In genomic region chr2:97728091-97728596, GRCh38 we compare ENCODE assay signal across 9 cellular contexts. TPM values are rescaled to one million over a fixed set of nuclear protein-coding genes. Genes with fewer than 3 reads are reported as not detected.
A peak's percentile ranks its signal among the peaks of the same experiment; 100 is the strongest.
DNase-seq lines count a peak whose midpoint lies in the region; ATAC-seq and TF ChIP-seq lines count a peak whose summit lies in the region.
"Had no signal": no experiment of that assay in that cellular context is flagged by ENCODE, and none has a peak within 500 bp of the region (broad histone marks: within the 10 kb centered on the region; RNA-seq: fewer than 3 reads in every experiment).

No MANE protein-coding gene starts in this region.

- POLR2A ChIA-PET in WTC11 (lab: Charles Lee) = interaction anchor here (0.6 kb wide), 1 partner anchor 614 kb away, joined by 3 read pairs; no protein-coding TSS in a partner anchor

- H3K36me3 Mint-ChIP-seq in activated naive CD8-positive, alpha-beta T cell treated with anti-CD3 and anti-CD28 coated beads for 36 hours = peaks cover 79% of the 10 kb centered on the region
- no peaks in the 10 kb centered on the region for H3K36me3 Mint-ChIP-seq in WTC11

- ATAC-seq in left colon = peak; percentile 28
- no peak for ATAC-seq in WTC11

- peaks cover 13% of the 10 kb centered on the region for H3K9me3 ChIP-seq in BLaER1

- peak overlapping the region; percentile 99 for H3K27ac ChIP-seq in BLaER1

- no peaks in the 10 kb centered on the region for H3K27me3 Mint-ChIP-seq in activated naive CD8-positive, alpha-beta T cell treated with anti-CD3 and anti-CD28 coated beads for 36 hours
- no peaks in the 10 kb centered on the region; the same call in 1 of the 2 replicates for H3K27me3 Mint-ChIP-seq in WTC11 (ENCODE audit: low read depth)

- H3K27me3 ChIP-seq in BLaER1 = no peaks in the 10 kb centered on the region

- H3K4me2 ChIP-seq in BLaER1 = peak overlapping the region; percentile 92

- DNase-seq in HCEC 1CT = peak; percentile 10
- peak; percentile 51 for DNase-seq in activated naive CD8-positive, alpha-beta T cell treated with anti-CD3 and anti-CD28 coated beads for 36 hours
- DNase-seq in left colon = no peak
- DNase-seq in NOMO-1 (lab: John Stamatoyannopoulos, UW; ENCODE audit: unreplicated experiment in 2 of 2) = no peak
- DNase-seq in WTC11 (ENCODE audit: low spot score) = no peak
- no peak for DNase-seq in NCI-H446 (lab: John Stamatoyannopoulos, UW)
- no peak for DNase-seq in dermis blood vessel endothelial cell

- no peak overlapping the region for H3K4me3 Mint-ChIP-seq in activated naive CD8-positive, alpha-beta T cell treated with anti-CD3 and anti-CD28 coated beads for 36 hours
- H3K4me3 Mint-ChIP-seq in WTC11 = no peak overlapping the region

- H4K20me1 ChIP-seq in BLaER1 = peaks cover 16% of the 10 kb centered on the region; the same call in 1 of the 2 replicates

- peak overlapping the region; percentile 45 for H3K4me3 ChIP-seq in BLaER1

- CTCF ChIA-PET in WTC11 (lab: Charles Lee) = interaction anchor here (0.7 to 3.6 kb wide), 3 partner anchors 12 to 541 kb away, joined by 3 to 17 read pairs (median 8); no protein-coding TSS in a partner anchor

- H3K9me3 Mint-ChIP-seq in activated naive CD8-positive, alpha-beta T cell treated with anti-CD3 and anti-CD28 coated beads for 36 hours = peaks cover 9% of the 10 kb centered on the region
- H3K9me3 Mint-ChIP-seq in WTC11 = peaks cover 15% of the 10 kb centered on the region

- intact Hi-C loops in left colon (cut with DNase I, micrococcal nuclease) = no loop called here

- H3K27ac Mint-ChIP-seq in activated naive CD8-positive, alpha-beta T cell treated with anti-CD3 and anti-CD28 coated beads for 36 hours = peak overlapping the region; percentile 85
- H3K27ac Mint-ChIP-seq in WTC11 = no peak overlapping the region

- TF ChIP-seq CTCF in WTC11 (IDR thresholded peaks at IDR 0.05) = no peak

- peak overlapping the region; percentile 78 for H3K9ac ChIP-seq in BLaER1

- H3K4me1 Mint-ChIP-seq in activated naive CD8-positive, alpha-beta T cell treated with anti-CD3 and anti-CD28 coated beads for 36 hours = peaks cover 56% of the 10 kb centered on the region
- H3K4me1 Mint-ChIP-seq in WTC11 = no peaks in the 10 kb centered on the region

- peaks cover 100% of the 10 kb centered on the region for H3K4me1 ChIP-seq in BLaER1

- peaks cover 68% of the 10 kb centered on the region for H3K36me3 ChIP-seq in BLaER1

TF ChIP-seq in WTC11, 78 proteins besides CTCF, POLR2A, EP300 and RAD21:
- TF ChIP-seq ESRRA (CRISPR knock-in tag; IDR thresholded peaks at IDR 0.05; ENCODE audit: borderline replicate concordance) = no peak
- TF ChIP-seq GABPB1 (CRISPR knock-in tag; IDR thresholded peaks at IDR 0.05) = no peak
- no peak for TF ChIP-seq E2F5 (CRISPR knock-in tag; IDR thresholded peaks at IDR 0.05)
- no peak for TF ChIP-seq HMGA2 (CRISPR knock-in tag; IDR thresholded peaks at IDR 0.05)
- no peak for TF ChIP-seq JAZF1 (CRISPR knock-in tag; IDR thresholded peaks at IDR 0.05)
- TF ChIP-seq ZNF281 (CRISPR knock-in tag; IDR thresholded peaks at IDR 0.05) = no peak
TF ChIP-seq in WTC11: peak in this region for 0.

RNA-seq across cellular contexts. Expression of gene ZAP70, which starts 14.8 kb away (rescaled TPM):
- 100 to 1,000 TPM; 198 to 204 TPM for total RNA-seq in activated naive CD8-positive, alpha-beta T cell treated with anti-CD3 and anti-CD28 coated beads for 36 hours
- 1 to 10 TPM; 2.8 to 2.9 TPM for total RNA-seq in left colon
- total RNA-seq in WTC11 (2021) = 0.61 to 0.73 TPM (median 0.64 TPM) in 3 replicates
- total RNA-seq in dermis blood vessel endothelial cell = 0.09 TPM in 1 of 2 replicates, not detected in the other
- total RNA-seq: G401 had no signal

RNA-seq across cellular contexts. Expression of gene C2orf92, which starts 58.6 kb away (rescaled TPM):
- total RNA-seq in activated naive CD8-positive, alpha-beta T cell treated with anti-CD3 and anti-CD28 coated beads for 36 hours = 1 to 10 TPM; 6.1 to 7.3 TPM
- total RNA-seq in left colon = 1 to 10 TPM; 7.2 to 7.8 TPM
- 5.2 to 7.9 TPM (median 6.9 TPM) in 3 replicates for total RNA-seq in WTC11 (2021)
- 0.88 and 3.4 TPM in 2 replicates for total RNA-seq in dermis blood vessel endothelial cell

Comparison
In these comparisons a context has a peak if more than half of its experiments do, and no peak if none do; other contexts are left out.
1. DNase-seq: peak in HCEC 1CT (single experiment) and activated naive CD8-positive, alpha-beta T cell treated with anti-CD3 and anti-CD28 coated beads for 36 hours (single experiment); none in left colon (0 of 2), NOMO-1 (0 of 2), WTC11 (single experiment), NCI-H446 (0 of 2) and dermis blood vessel endothelial cell (single experiment).
2. RNA of gene ZAP70, which starts 14.8 kb away (total RNA-seq): 198 to 204 TPM in activated naive CD8-positive, alpha-beta T cell treated with anti-CD3 and anti-CD28 coated beads for 36 hours; 2.8 to 2.9 TPM in left colon, 0.61 to 0.73 TPM in WTC11 and 0.09 TPM in dermis blood vessel endothelial cell; every median in the first group is over 10 times any median in the second.